1 cellular context compared by ENCODE assay signal in genomic region chr6:56756219-56756789, GRCh38.
TF ChIP-seq lines count a peak whose summit lies in the region.

No MANE protein-coding gene starts in this region.

TF ChIP-seq in GM23338, 12 proteins besides CTCF, POLR2A, EP300 and RAD21 (continued from another document):
- TF ChIP-seq ZNF462 (CRISPR knock-in tag; IDR thresholded peaks at IDR 0.05) (no peak), ZNF114 (CRISPR knock-in tag; IDR thresholded peaks at IDR 0.05) (no peak), ETS1 (IDR thresholded peaks at IDR 0.05) (no peak), EZH2 (IDR thresholded peaks at IDR 0.05; ENCODE audit: low read depth, unreplicated experiment) (no peak), STAT1 (IDR thresholded peaks at IDR 0.05; ENCODE audit: unreplicated experiment) (no peak)
TF ChIP-seq in GM23338: peak in this region for 0.
